ENCODE assay signal across 9 cellular contexts in genomic region chr4:87017580-87018061, GRCh38.
DNase-seq lines count a peak whose midpoint lies in the region; ATAC-seq and TF ChIP-seq lines count a peak whose summit lies in the region.
"Had no signal": no experiment of that assay in that cellular context is flagged by ENCODE, and none has a peak within 500 bp of the region (broad histone marks: within the 10 kb centered on the region; RNA-seq: fewer than 3 reads in every experiment).

No MANE protein-coding gene starts in this region.

- H3K27ac ChIP-seq in gastrocnemius medialis (peak overlapping the region; percentile 67 to 96 (median 94)), ovary (no peak overlapping the region)
- H3K27ac ChIP-seq: SJSA1 had no signal

- in situ Hi-C loops in gastrocnemius medialis (cut with MboI; ENCODE audit: low sequenced_read_pairs in 4 of 4) = loop anchor here in 1 of 4 donors (25.0 kb wide), 1 partner anchor 95 kb away; no protein-coding TSS in a partner anchor

- H3K9me3 ChIP-seq in gastrocnemius medialis (no peaks in the 10 kb centered on the region), ovary (no peaks in the 10 kb centered on the region)
- H3K9me3 ChIP-seq: SJSA1 had no signal

- intact Hi-C loops in gastrocnemius medialis (cut with DNase I; ENCODE audit: low total_unique reads) = no loop called here
- intact Hi-C loops in ovary (cut with DNase I) = loop anchor here in 2 of 4 donors (10.0 kb wide), 2 partner anchors 57 to 1967 kb away; no protein-coding TSS in a partner anchor

- DNase-seq in SIG-M5 treated with dmso at 0.1 percent for 504 hours (lab: John Stamatoyannopoulos, UW; ENCODE audit: unreplicated experiment) (peak; percentile 78), fibroblast of gingiva (ENCODE audit: low read depth) (peak; percentile 66), gastrocnemius medialis (peak in 1 of 2 donors; percentile 31), ovary (no peak), midbrain (lab: John Stamatoyannopoulos, UW) (no peak)
- DNase-seq: NCI-H1694 had no signal

- no peak for TF ChIP-seq EP300 in ovary (IDR thresholded peaks at IDR 0.05)

- no peaks in the 10 kb centered on the region for H3K27me3 ChIP-seq in gastrocnemius medialis
- H3K27me3 ChIP-seq in ovary = no peaks in the 10 kb centered on the region
- H3K27me3 ChIP-seq: SJSA1 had no signal

- H3K36me3 ChIP-seq in gastrocnemius medialis = no peaks in the 10 kb centered on the region
- H3K36me3 ChIP-seq in ovary = no peaks in the 10 kb centered on the region
- H3K36me3 ChIP-seq: SJSA1 had no signal

- WGBS in ovary, 3 donors = 46 to 57% (median 56%) methylated on average over 8 of the region's 8 CpGs

- H3K4me1 ChIP-seq in gastrocnemius medialis (peaks cover 91 to 95% of the 10 kb centered on the region in 2 donors), ovary (ENCODE audit: insufficient read depth) (peaks cover 15% of the 10 kb centered on the region)

- TF ChIP-seq CTCF in gastrocnemius medialis (IDR thresholded peaks at IDR 0.05 in 4 of 5, conservative IDR thresholded peaks at IDR 0.05 in 1 of 5) = no peak
- TF ChIP-seq CTCF in ovary (IDR thresholded peaks at IDR 0.05) = no peak

- ATAC-seq in gastrocnemius medialis (peak; percentile 32 to 83), HG03342 (IDR thresholded peaks at IDR 0.05; ENCODE audit: unreplicated experiment) (no peak)

- H3K4me3 ChIP-seq in GM08714 (ENCODE audit: low read length) (peak overlapping the region; percentile 31; the same call in 1 of the 2 replicates), gastrocnemius medialis (no peak overlapping the region), ovary (no peak overlapping the region)
- H3K4me3 ChIP-seq: SJSA1 had no signal

- TF ChIP-seq POLR2A in gastrocnemius medialis (IDR thresholded peaks at IDR 0.05) (no peak), ovary (IDR thresholded peaks at IDR 0.05) (no peak)

Comparison
In these comparisons a context has a peak if more than half of its experiments do, and no peak if none do; other contexts are left out.
1. DNase-seq: peak in SIG-M5 treated with dmso at 0.1 percent for 504 hours (single experiment) and fibroblast of gingiva (single experiment); none in ovary (0 of 5) and midbrain (single experiment).
2. H3K27ac ChIP-seq: peak in gastrocnemius medialis (4 of 4); none in ovary (0 of 2).